7 cellular contexts compared by ENCODE assay signal in the genomic region with DNA sequence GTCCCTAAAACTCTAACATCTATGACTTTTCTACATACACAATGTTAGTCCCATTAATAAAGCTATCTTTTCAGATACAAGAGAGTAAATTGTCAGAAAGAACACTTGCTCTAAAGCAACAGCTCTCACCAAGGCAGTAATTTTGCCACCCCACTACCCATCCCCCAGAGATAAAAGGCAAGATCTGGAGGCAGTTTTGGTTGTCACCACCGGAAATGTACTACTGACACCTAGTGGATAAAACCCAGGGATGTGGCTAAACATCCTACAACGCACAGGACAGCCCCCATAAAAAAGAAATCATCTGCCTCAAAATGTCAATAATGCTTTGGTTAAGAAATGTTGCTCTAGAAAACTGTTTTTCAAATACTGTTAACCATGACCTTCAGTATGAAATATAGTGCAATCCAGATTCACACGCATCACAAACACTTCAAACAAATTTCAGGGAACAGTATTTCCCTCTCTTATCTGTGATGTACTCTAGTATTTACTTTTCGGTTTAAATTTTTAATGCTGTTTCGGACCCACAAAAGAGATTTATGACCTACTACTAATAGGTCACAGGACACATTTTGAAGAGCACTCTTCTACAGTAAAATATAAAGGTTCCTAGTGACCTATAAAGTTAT.
DNase-seq lines count a peak whose midpoint lies in the region; ATAC-seq and TF ChIP-seq lines count a peak whose summit lies in the region.

No MANE protein-coding gene starts in this region.

- ATAC-seq in HG02642 (IDR thresholded peaks at IDR 0.05; ENCODE audit: poor library complexity, unreplicated experiment), result peak; percentile 42

- H3K27me3 ChIP-seq in brain microvascular endothelial cell (replicated peaks), result no peaks in the 10 kb centered on the region

- in situ Hi-C loops in brain microvascular endothelial cell (cut with HindIII; ENCODE audit: low pct_ligation_motif_present, low sequenced_read_pairs), result no loop called here

- TF ChIP-seq CTCF in GM12874 (IDR thresholded peaks at IDR 0.05; ENCODE audit: insufficient read depth, low read depth, low read length) (peak; percentile 68), brain microvascular endothelial cell (IDR thresholded peaks at IDR 0.05; ENCODE audit: low read depth, low read length, missing control alignments) (peak; percentile 77)

- H3K27me3 Mint-ChIP-seq in T-helper 2 cell treated with Interferon-gamma antibody and Interleukin-4, amounts not matched to agents 5 μg/mL and 100 μg/mL, for 36 hours (ENCODE audit: low read depth), result no peaks in the 10 kb centered on the region

- H3K27ac Mint-ChIP-seq in T-helper 2 cell treated with Interferon-gamma antibody and Interleukin-4, amounts not matched to agents 5 μg/mL and 100 μg/mL, for 36 hours, result peak overlapping the region; percentile 56

- peaks cover 52% of the 10 kb centered on the region for H3K4me1 Mint-ChIP-seq in T-helper 2 cell treated with Interferon-gamma antibody and Interleukin-4, amounts not matched to agents 5 μg/mL and 100 μg/mL, for 36 hours (ENCODE audit: low read depth)

- peaks cover 8% of the 10 kb centered on the region for H3K36me3 Mint-ChIP-seq in T-helper 2 cell treated with Interferon-gamma antibody and Interleukin-4, amounts not matched to agents 5 μg/mL and 100 μg/mL, for 36 hours (ENCODE audit: low read depth)

- no peaks in the 10 kb centered on the region for H3K9me3 Mint-ChIP-seq in T-helper 2 cell treated with Interferon-gamma antibody and Interleukin-4, amounts not matched to agents 5 μg/mL and 100 μg/mL, for 36 hours

- DNase-seq in NCI-H1694 (lab: John Stamatoyannopoulos, UW) (peak; percentile 63), brain microvascular endothelial cell (peak; percentile 52), kidney glomerular epithelial cell (lab: John Stamatoyannopoulos, UW) (peak; percentile 49)
- peak; percentile 59 for DNase-seq in T-helper 2 cell treated with Interferon-gamma antibody and Interleukin-4, amounts not matched to agents 5 μg/mL and 100 μg/mL, for 36 hours (ENCODE audit: low spot score)
- peak; percentile 15 to 37 (median 23) for DNase-seq in stimulated activated CD4-positive, alpha-beta T cell treated with anti-CD3 and anti-CD28 coated beads, TNF-alpha, amount 100 ng/mL, for 24 hours (ENCODE audit: low read depth in 3 of 3)

- no peaks in the 10 kb centered on the region for H3K36me3 ChIP-seq in brain microvascular endothelial cell (replicated peaks)

- H3K4me3 ChIP-seq in brain microvascular endothelial cell (ENCODE audit: low read depth, low read length), result no peak overlapping the region

- H3K4me3 Mint-ChIP-seq in T-helper 2 cell treated with Interferon-gamma antibody and Interleukin-4, amounts not matched to agents 5 μg/mL and 100 μg/mL, for 36 hours, result peak overlapping the region; percentile 60

- no peak overlapping the region for H3K27ac ChIP-seq in brain microvascular endothelial cell
